Comparison of ENCODE assay signal across 8 cellular contexts in the genomic region with DNA sequence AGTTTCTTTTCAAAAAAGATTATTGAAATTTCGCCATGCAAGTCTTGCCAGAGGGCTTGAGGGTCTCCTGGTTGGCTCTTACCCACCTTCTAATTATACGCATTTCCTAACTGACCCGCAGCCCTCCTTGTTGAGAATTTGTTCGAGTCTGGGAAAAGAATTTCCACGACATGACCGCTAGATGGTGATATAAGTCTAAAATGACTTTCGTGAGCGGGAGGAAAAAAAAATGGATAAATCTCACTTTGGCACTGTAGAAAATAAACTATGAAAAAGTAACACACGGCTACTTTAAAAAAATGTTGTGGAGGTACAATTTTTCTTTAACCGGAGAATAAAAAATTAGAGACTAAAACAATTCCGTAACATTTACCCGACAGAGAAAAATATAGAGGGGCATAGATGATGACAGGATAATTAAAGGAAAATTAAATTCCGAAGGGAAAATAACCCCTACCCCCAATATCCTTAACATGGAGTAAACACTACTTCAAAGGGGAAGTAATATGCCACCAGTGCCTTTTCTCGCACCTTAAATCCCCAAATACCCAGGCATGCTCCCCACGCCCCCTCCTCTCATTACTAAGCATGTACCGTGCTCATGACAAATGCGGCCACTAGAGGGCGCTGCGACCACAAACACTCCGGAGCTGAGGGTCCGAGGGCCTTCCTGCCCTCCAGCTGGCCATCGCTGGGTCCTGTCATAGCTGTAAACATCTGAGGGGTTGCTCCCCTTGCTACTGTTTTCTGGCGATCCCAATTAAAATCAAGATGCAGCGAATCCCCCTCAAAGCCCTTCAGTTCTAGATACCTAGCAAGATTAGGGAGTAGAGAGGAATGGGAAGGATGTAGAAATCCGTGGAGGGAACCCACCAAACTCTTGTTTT.
DNase-seq lines count a peak whose midpoint lies in the region; ATAC-seq and TF ChIP-seq lines count a peak whose summit lies in the region.

No MANE protein-coding gene starts in this region.

- peaks cover 3% of the 10 kb centered on the region for H3K27me3 ChIP-seq in GM06990 (replicated peaks; ENCODE audit: control insufficient read depth, insufficient read depth, low read length)
- no peaks in the 10 kb centered on the region for H3K27me3 ChIP-seq in effector memory CD4-positive, alpha-beta T cell (replicated peaks; ENCODE audit: control insufficient read depth, insufficient read depth, low read length, poor library complexity, severe bottlenecking)

- POLR2A ChIA-PET in activated CD4-positive, alpha-beta memory T cell treated with anti-CD3 and anti-CD28 coated beads for 36 hours (lab: Charles Lee) = no interaction called here

- peaks cover 3% of the 10 kb centered on the region for H3K4me1 Mint-ChIP-seq in activated CD4-positive, alpha-beta memory T cell treated with anti-CD3 and anti-CD28 coated beads for 36 hours (ENCODE audit: low read depth)

- peak; percentile 78 for ATAC-seq in HG03159 (IDR thresholded peaks at IDR 0.05; ENCODE audit: unreplicated experiment)

- no peaks in the 10 kb centered on the region for H3K36me3 Mint-ChIP-seq in activated CD4-positive, alpha-beta memory T cell treated with anti-CD3 and anti-CD28 coated beads for 36 hours

- H3K9me3 Mint-ChIP-seq in activated CD4-positive, alpha-beta memory T cell treated with anti-CD3 and anti-CD28 coated beads for 36 hours = no peaks in the 10 kb centered on the region

- H3K9me3 ChIP-seq in effector memory CD4-positive, alpha-beta T cell (ENCODE audit: control insufficient read depth, low read length) = no peaks in the 10 kb centered on the region

- H3K4me3 ChIP-seq in GM06990 (replicated peaks; ENCODE audit: low read depth, low read length) (no peak overlapping the region), fibroblast of villous mesenchyme (ENCODE audit: low read depth, low read length) (no peak overlapping the region)
- H3K4me3 ChIP-seq in effector memory CD4-positive, alpha-beta T cell (ENCODE audit: insufficient read depth, low read depth, low read length, poor library complexity, severe bottlenecking) = no peak overlapping the region

- peaks cover 5% of the 10 kb centered on the region for H3K27me3 Mint-ChIP-seq in activated CD4-positive, alpha-beta memory T cell treated with anti-CD3 and anti-CD28 coated beads for 36 hours

- H3K36me3 ChIP-seq in GM06990 (ENCODE audit: control insufficient read depth, insufficient read depth, low read length) = no peaks in the 10 kb centered on the region
- no peaks in the 10 kb centered on the region for H3K36me3 ChIP-seq in effector memory CD4-positive, alpha-beta T cell (ENCODE audit: control insufficient read depth, insufficient read depth, low read length)

- H3K4me3 Mint-ChIP-seq in activated CD4-positive, alpha-beta memory T cell treated with anti-CD3 and anti-CD28 coated beads for 36 hours = no peak overlapping the region

- CTCF ChIA-PET in activated CD4-positive, alpha-beta memory T cell treated with anti-CD3 and anti-CD28 coated beads for 36 hours (lab: Charles Lee) = interaction anchor here (0.6 to 1.8 kb wide), 7 partner anchors 10 to 1604 kb away, joined by 3 to 12 read pairs (median 4); no protein-coding TSS in a partner anchor

- no peaks in the 10 kb centered on the region for H3K4me1 ChIP-seq in effector memory CD4-positive, alpha-beta T cell (ENCODE audit: control insufficient read depth, insufficient read depth, low read length, poor library complexity, severe bottlenecking)

- no peak overlapping the region for H3K27ac ChIP-seq in effector memory CD4-positive, alpha-beta T cell (ENCODE audit: insufficient read depth, low read length, poor library complexity, severe bottlenecking)

- peak; percentile 37 for DNase-seq in 8988T
- DNase-seq in GM06990 (ENCODE audit: extremely low read depth, insufficient read length) = peak; percentile 16
- peak; percentile 79 for DNase-seq in NCI-H345 treated with DMSO at 0.1 percent for 48 hours (lab: John Stamatoyannopoulos, UW; ENCODE audit: unreplicated experiment)
- DNase-seq in activated CD4-positive, alpha-beta memory T cell treated with anti-CD3 and anti-CD28 coated beads for 36 hours = peak; percentile 51
- peak; percentile 57 for DNase-seq in fibroblast of villous mesenchyme (ENCODE audit: low read depth)
- peak; percentile 26 for DNase-seq in non-pigmented ciliary epithelial cell (ENCODE audit: low read depth)
- DNase-seq in effector memory CD4-positive, alpha-beta T cell = no peak

- intact Hi-C loops in activated CD4-positive, alpha-beta memory T cell treated with anti-CD3 and anti-CD28 coated beads for 36 hours (cut with micrococcal nuclease) = loop anchor here (1.0 to 5.0 kb wide), 3 partner anchors 51 to 1049 kb away; no protein-coding TSS in a partner anchor

- H3K27ac Mint-ChIP-seq in activated CD4-positive, alpha-beta memory T cell treated with anti-CD3 and anti-CD28 coated beads for 36 hours = no peak overlapping the region

- TF ChIP-seq CTCF in GM06990 (IDR thresholded peaks at IDR 0.05; ENCODE audit: insufficient read depth, low read length, poor library complexity, severe bottlenecking) (peak; percentile 86), fibroblast of villous mesenchyme (IDR thresholded peaks at IDR 0.05; ENCODE audit: insufficient read depth, low read depth, low read length) (peak; percentile 84)

Comparison
In these comparisons a context has a peak if more than half of its experiments do, and no peak if none do; other contexts are left out.
1. DNase-seq: peak in 8988T (single experiment), GM06990 (single experiment), NCI-H345 treated with DMSO at 0.1 percent for 48 hours (single experiment), activated CD4-positive, alpha-beta memory T cell treated with anti-CD3 and anti-CD28 coated beads for 36 hours (single experiment), fibroblast of villous mesenchyme (single experiment) and non-pigmented ciliary epithelial cell (single experiment); none in effector memory CD4-positive, alpha-beta T cell (0 of 3).